ENCODE assay signal across 30 cellular contexts in genomic region chr15:94000603-94001002, GRCh38.
DNase-seq lines count a peak whose midpoint lies in the region; ATAC-seq and TF ChIP-seq lines count a peak whose summit lies in the region.
"Had no signal": no experiment of that assay in that cellular context is flagged by ENCODE, and none has a peak within 500 bp of the region (broad histone marks: within the 10 kb centered on the region; RNA-seq: fewer than 3 reads in every experiment).

No MANE protein-coding gene starts in this region.

- no peak overlapping the region for H3K4me3 Mint-ChIP-seq in neural progenitor cell
- H3K4me3 Mint-ChIP-seq: activated naive CD4-positive, alpha-beta T cell treated with anti-CD3 and anti-CD28 coated beads, Interleukin-2, amount 10 ng/mL, durations not matched to agents 7 days and 5 days; activated T-helper 1 cell treated with anti-CD3 and anti-CD28 coated beads, Interleukin-12 subunit alpha, Interleukin-12 subunit beta, Interleukin-2, Interleukin-4 antibody, amounts not matched to agents 30 ng/mL and 10 ng/mL and 1 ng/mL, durations not matched to agents 14 hours and 24 hours and 36 hours; IgD-negative memory B cell; immature natural killer cell; memory B cell had no signal

- no peaks in the 10 kb centered on the region for H3K36me3 Mint-ChIP-seq in neural progenitor cell
- H3K36me3 Mint-ChIP-seq: activated naive CD4-positive, alpha-beta T cell treated with anti-CD3 and anti-CD28 coated beads, Interleukin-2, amount 10 ng/mL, durations not matched to agents 7 days and 5 days; IgD-negative memory B cell; immature natural killer cell; memory B cell had no signal

- H3K27me3 Mint-ChIP-seq in neural progenitor cell (ENCODE audit: insufficient read depth, low read depth): peaks cover 4% of the 10 kb centered on the region
- H3K27me3 Mint-ChIP-seq: activated naive CD4-positive, alpha-beta T cell treated with anti-CD3 and anti-CD28 coated beads, Interleukin-2, amount 10 ng/mL, durations not matched to agents 7 days and 5 days; IgD-negative memory B cell; memory B cell had no signal

- H3K4me1 Mint-ChIP-seq in neural progenitor cell: peaks cover 7% of the 10 kb centered on the region
- H3K4me1 Mint-ChIP-seq: activated naive CD4-positive, alpha-beta T cell treated with anti-CD3 and anti-CD28 coated beads, Interleukin-2, amount 10 ng/mL, durations not matched to agents 7 days and 5 days; IgD-negative memory B cell; memory B cell had no signal

- no peak overlapping the region for H3K27ac Mint-ChIP-seq in neural progenitor cell
- H3K27ac Mint-ChIP-seq: activated naive CD4-positive, alpha-beta T cell treated with anti-CD3 and anti-CD28 coated beads, Interleukin-2, amount 10 ng/mL, durations not matched to agents 7 days and 5 days; activated T-helper 1 cell treated with anti-CD3 and anti-CD28 coated beads, Interleukin-12 subunit alpha, Interleukin-12 subunit beta, Interleukin-2, Interleukin-4 antibody, amounts not matched to agents 30 ng/mL and 10 ng/mL and 1 ng/mL, durations not matched to agents 14 hours and 24 hours and 36 hours; IgD-negative memory B cell; memory B cell had no signal

- DNase-seq in Right ventricle myocardium superior (no peak), cardiac septum (ENCODE audit: low spot score) (no peak), fibroblast of the aortic adventitia (ENCODE audit: low read depth) (no peak), neural progenitor cell (ENCODE audit: low spot score) (peak; percentile 22), SHP77 (lab: John Stamatoyannopoulos, UW) (no peak), osteoblast (ENCODE audit: insufficient read length, low spot score, missing footprints) (no peak), mesenteric fat pad (ENCODE audit: low spot score) (no peak), prostate gland (ENCODE audit: low spot score) (no peak)
- DNase-seq: activated CD4-positive, alpha-beta T cell treated with anti-CD3 and anti-CD28 coated beads, Interleukin-2, amount 50 U/mL, for 48 hours; activated CD4-positive, CD25-positive, alpha-beta regulatory T cell treated with anti-CD3 and anti-CD28 coated beads, Interleukin-2, amount 50 U/mL, for 72 hours; activated CD8-positive, alpha-beta memory T cell treated with anti-CD3 and anti-CD28 coated beads, Interleukin-2, amount 50 U/mL, for 4 hours; activated naive CD4-positive, alpha-beta T cell treated with anti-CD3 and anti-CD28 coated beads, Interleukin-2, amount 10 ng/mL, durations not matched to agents 7 days and 5 days; body of pancreas; dermis blood vessel endothelial cell; esophagus squamous epithelium; immature natural killer cell; NCI-H146; NCI-H2107; NCI-H446; NCI-H748 treated with DMSO at 0.1 percent for 48 hours; posterior cingulate gyrus; stimulated activated CD4-positive, alpha-beta T cell treated with anti-CD3 and anti-CD28 coated beads, Interleukin-4, amount 100 ng/mL, for 24 hours; substantia nigra; T-helper 2 cell; upper lobe of left lung had no signal

- H3F3A ChIP-seq in neural progenitor cell (ENCODE audit: low read depth): peaks cover 10% of the 10 kb centered on the region

- no peak overlapping the region for H3K9ac ChIP-seq in neural progenitor cell

- H3K27ac ChIP-seq in neural progenitor cell (no peak overlapping the region), osteoblast (ENCODE audit: low read depth, low read length) (no peak overlapping the region), prostate gland (no peak overlapping the region)
- H3K27ac ChIP-seq: body of pancreas, RWPE1, upper lobe of left lung had no signal

- no peak for TF ChIP-seq POLR2A in prostate gland (IDR thresholded peaks at IDR 0.05)

- H3K79me2 ChIP-seq in neural progenitor cell (ENCODE audit: low read depth) (no peaks in the 10 kb centered on the region), osteoblast (ENCODE audit: insufficient read depth, low read length) (no peaks in the 10 kb centered on the region)

- H3K36me3 ChIP-seq in neural progenitor cell (no peaks in the 10 kb centered on the region), osteoblast (ENCODE audit: insufficient read depth, low read length) (no peaks in the 10 kb centered on the region), prostate gland (no peaks in the 10 kb centered on the region)
- H3K36me3 ChIP-seq: esophagus squamous epithelium, upper lobe of left lung had no signal

- 58% methylated on average over 5 of the region's 5 CpGs for WGBS in prostate gland

- no peaks in the 10 kb centered on the region for H3K9me3 ChIP-seq in neural progenitor cell (ENCODE audit: low read depth)
- no peaks in the 10 kb centered on the region for H3K9me3 ChIP-seq in osteoblast (ENCODE audit: low read depth, low read length)
- no peaks in the 10 kb centered on the region for H3K9me3 ChIP-seq in prostate gland
- H3K9me3 ChIP-seq: body of pancreas, esophagus squamous epithelium, upper lobe of left lung had no signal

- no peaks in the 10 kb centered on the region for H3K9me3 Mint-ChIP-seq in neural progenitor cell
- H3K9me3 Mint-ChIP-seq: activated naive CD4-positive, alpha-beta T cell treated with anti-CD3 and anti-CD28 coated beads, Interleukin-2, amount 10 ng/mL, durations not matched to agents 7 days and 5 days; activated T-helper 1 cell treated with anti-CD3 and anti-CD28 coated beads, Interleukin-12 subunit alpha, Interleukin-12 subunit beta, Interleukin-2, Interleukin-4 antibody, amounts not matched to agents 30 ng/mL and 10 ng/mL and 1 ng/mL, durations not matched to agents 14 hours and 24 hours and 36 hours; IgD-negative memory B cell; immature natural killer cell; memory B cell had no signal

- H3K27me3 ChIP-seq in neural progenitor cell (no peaks in the 10 kb centered on the region), osteoblast (ENCODE audit: insufficient read depth, low read length) (no peaks in the 10 kb centered on the region), prostate gland (replicated peaks; ENCODE audit: insufficient read depth) (no peaks in the 10 kb centered on the region)
- H3K27me3 ChIP-seq: esophagus squamous epithelium, upper lobe of left lung had no signal

- H3K4me2 ChIP-seq in neural progenitor cell (peak overlapping the region; percentile 19), osteoblast (ENCODE audit: insufficient read depth, low read length) (no peak overlapping the region)

- TF ChIP-seq CTCF in fibroblast of the aortic adventitia (IDR thresholded peaks at IDR 0.05; ENCODE audit: insufficient read depth, low read length) (peak; percentile 9), neural progenitor cell (IDR thresholded peaks at IDR 0.05) (no peak), osteoblast (IDR thresholded peaks at IDR 0.05; ENCODE audit: extremely low read depth, low read depth, low read length) (no peak), prostate gland (IDR thresholded peaks at IDR 0.05) (no peak)

- peak; percentile 32 for ATAC-seq in Right ventricle myocardium superior (ENCODE audit: poor library complexity)
- ATAC-seq: body of pancreas, HCT116 had no signal

- H3K4me3 ChIP-seq in fibroblast of the aortic adventitia (ENCODE audit: low read depth, low read length) (no peak overlapping the region), neural progenitor cell (no peak overlapping the region), osteoblast (ENCODE audit: insufficient read depth, low read length) (no peak overlapping the region), prostate gland (no peak overlapping the region)
- H3K4me3 ChIP-seq: body of pancreas, esophagus squamous epithelium, upper lobe of left lung had no signal

- peak overlapping the region; percentile 74 for H2AFZ ChIP-seq in neural progenitor cell (replicated peaks)
- H2AFZ ChIP-seq in osteoblast (ENCODE audit: low read length): no peak overlapping the region

- H4K20me1 ChIP-seq in neural progenitor cell (ENCODE audit: low read depth): no peaks in the 10 kb centered on the region
- no peaks in the 10 kb centered on the region for H4K20me1 ChIP-seq in osteoblast (ENCODE audit: insufficient read depth, low read length)

- peaks cover 23% of the 10 kb centered on the region for H3K4me1 ChIP-seq in neural progenitor cell
- H3K4me1 ChIP-seq in osteoblast (ENCODE audit: insufficient read depth, low read length): no peaks in the 10 kb centered on the region
- H3K4me1 ChIP-seq in prostate gland (replicated peaks): no peaks in the 10 kb centered on the region
- H3K4me1 ChIP-seq: body of pancreas, upper lobe of left lung had no signal

- intact Hi-C loops in Right ventricle myocardium superior (cut with DNase I): no loop called here
- intact Hi-C loops in cardiac septum (cut with DNase I): no loop called here
- intact Hi-C loops in prostate gland (cut with DNase I): no loop called here
